In the genomic region with DNA sequence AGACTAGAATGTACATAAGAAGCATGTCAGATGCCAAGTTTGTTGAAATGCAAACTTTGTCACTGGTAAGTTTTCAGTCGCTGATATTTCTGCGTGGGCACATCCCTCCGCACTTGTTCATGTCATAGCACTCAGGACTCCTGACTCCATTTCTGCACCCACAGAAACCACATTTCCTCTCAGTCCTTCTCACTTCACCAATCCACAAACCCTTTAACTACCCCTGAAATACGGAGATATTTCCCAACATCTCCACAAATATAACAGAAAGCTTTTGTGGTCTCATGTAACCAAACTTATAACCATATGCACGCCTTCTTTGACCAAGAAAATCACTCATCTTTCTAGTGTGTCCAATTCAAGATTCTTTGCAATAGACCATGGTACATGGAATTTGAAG, we compare ENCODE assay signal across 15 cellular contexts.
A peak's percentile ranks its signal among the peaks of the same experiment; 100 is the strongest.
DNase-seq lines count a peak whose midpoint lies in the region; ATAC-seq, FAIRE-seq and TF ChIP-seq lines count a peak whose summit lies in the region.
"Had no signal": no experiment of that assay in that cellular context is flagged by ENCODE, and none has a peak within 500 bp of the region (broad histone marks: within the 10 kb centered on the region; RNA-seq: fewer than 3 reads in every experiment).

No MANE protein-coding gene starts in this region.

- DNase-seq in GM18507 (ENCODE audit: extremely low spot score, insufficient read length, low read depth) (no peak), GM23248 (no peak), fibroblast of peridontal ligament (ENCODE audit: extremely low read depth) (peak; percentile 37), esophagus squamous epithelium (lab: John Stamatoyannopoulos, UW) (no peak)
- DNase-seq in CD4-positive, alpha-beta memory T cell, result no peak
- DNase-seq: activated naive CD4-positive, alpha-beta T cell treated with anti-CD3 and anti-CD28 coated beads, Interleukin-2, amount 10 ng/mL, durations not matched to agents 7 days and 5 days; H9; left lung; NCI-H2107; ovary; stimulated activated CD4-positive, alpha-beta T cell treated with anti-CD3 and anti-CD28 coated beads, Interleukin-1b, Interleukin-23, amount 100 ng/mL, for 48 hours had no signal

- CTCF ChIA-PET in CD4-positive, alpha-beta memory T cell (lab: Charles Lee; ENCODE audit: partially characterized antibody), result no interaction called here

- peak; percentile 49 for FAIRE-seq in GM18507 (lab: Jason Lieb, UNC)

- H3K4me3 ChIP-seq in GM23248 (no peak overlapping the region), esophagus squamous epithelium (no peak overlapping the region)
- H3K4me3 ChIP-seq in CD4-positive, alpha-beta memory T cell (ENCODE audit: low read length in 2 of 2), result no peak overlapping the region
- H3K4me3 ChIP-seq: left lung, ovary had no signal

- TF ChIP-seq CTCF in esophagus squamous epithelium (IDR thresholded peaks at IDR 0.05), result no peak

- no peaks in the 10 kb centered on the region for H3K27me3 ChIP-seq in GM23248 (replicated peaks; ENCODE audit: insufficient read depth)
- no peaks in the 10 kb centered on the region for H3K27me3 ChIP-seq in esophagus squamous epithelium
- H3K27me3 ChIP-seq in CD4-positive, alpha-beta memory T cell (ENCODE audit: insufficient read depth, low read length), result no peaks in the 10 kb centered on the region
- H3K27me3 ChIP-seq: left lung, ovary had no signal

- no peaks in the 10 kb centered on the region for H3K36me3 ChIP-seq in GM23248 (ENCODE audit: low read depth)
- no peaks in the 10 kb centered on the region for H3K36me3 ChIP-seq in KOPT-K1 (ENCODE audit: insufficient read depth, low read length)
- H3K36me3 ChIP-seq in esophagus squamous epithelium, result no peaks in the 10 kb centered on the region
- no peaks in the 10 kb centered on the region for H3K36me3 ChIP-seq in CD4-positive, alpha-beta memory T cell (ENCODE audit: insufficient read depth, low read length)
- H3K36me3 ChIP-seq: left lung, ovary had no signal

- H3K27ac ChIP-seq in GM23248, result no peak overlapping the region
- H3K27ac ChIP-seq in KOPT-K1 (ENCODE audit: low read depth, low read length, poor library complexity, severe bottlenecking), result peak overlapping the region; percentile 17
- H3K27ac ChIP-seq in esophagus squamous epithelium, result no peak overlapping the region
- H3K27ac ChIP-seq in CD4-positive, alpha-beta memory T cell (ENCODE audit: low read depth, low read length), result no peak overlapping the region
- H3K27ac ChIP-seq: left lung, ovary had no signal

- no peak overlapping the region for H3K9ac ChIP-seq in GM23248

- H2AFZ ChIP-seq in GM23248, result peak overlapping the region; percentile 10; the same call in 1 of the 2 replicates

- in situ Hi-C loops in GM23248 (cut with MboI), result no loop called here

- peaks cover 8% of the 10 kb centered on the region for H3F3A ChIP-seq in GM23248 (ENCODE audit: insufficient read depth)

- no peaks in the 10 kb centered on the region for H3K79me2 ChIP-seq in GM23248 (ENCODE audit: insufficient read depth)

- ATAC-seq in HG03135 (IDR thresholded peaks at IDR 0.05; ENCODE audit: unreplicated experiment) (no peak), GM19455 (IDR thresholded peaks at IDR 0.05; ENCODE audit: unreplicated experiment) (no peak)
- ATAC-seq: left lung had no signal

- POLR2A ChIA-PET in CD4-positive, alpha-beta memory T cell (lab: Charles Lee; ENCODE audit: partially characterized antibody), result no interaction called here

- no peak for TF ChIP-seq POLR2A in esophagus squamous epithelium (IDR thresholded peaks at IDR 0.05)

- H3K4me2 ChIP-seq in GM23248 (ENCODE audit: unreplicated experiment), result no peak overlapping the region

- no peaks in the 10 kb centered on the region for H3K36me3 Mint-ChIP-seq in CD4-positive, alpha-beta memory T cell
- H3K36me3 Mint-ChIP-seq: activated naive CD4-positive, alpha-beta T cell treated with anti-CD3 and anti-CD28 coated beads, Interleukin-2, amount 10 ng/mL, durations not matched to agents 7 days and 5 days had no signal

- H3K4me1 Mint-ChIP-seq in CD4-positive, alpha-beta memory T cell, result peaks cover 0 to 5% (median 0%) of the 10 kb centered on the region in 4 donors
- H3K4me1 Mint-ChIP-seq: H9 had no signal

- H3K27ac Mint-ChIP-seq in CD4-positive, alpha-beta memory T cell, result no peak overlapping the region
- H3K27ac Mint-ChIP-seq: activated naive CD4-positive, alpha-beta T cell treated with anti-CD3 and anti-CD28 coated beads, Interleukin-2, amount 10 ng/mL, durations not matched to agents 7 days and 5 days; dendritic cell treated with granulocyte-macrophage colony-stimulating factor and Interleukin-4, amounts not matched to agents 40 ng/mL and 50 ng/mL, for 4 days; H9 had no signal

- H3K27me3 Mint-ChIP-seq in CD4-positive, alpha-beta memory T cell, result peaks cover 0 to 1% of the 10 kb centered on the region in 2 donors
- H3K27me3 Mint-ChIP-seq: activated naive CD4-positive, alpha-beta T cell treated with anti-CD3 and anti-CD28 coated beads, Interleukin-2, amount 10 ng/mL, durations not matched to agents 7 days and 5 days had no signal

- H3K9me3 ChIP-seq in GM23248 (ENCODE audit: low read depth) (no peaks in the 10 kb centered on the region), KOPT-K1 (ENCODE audit: insufficient read depth, low read length, poor library complexity, severe bottlenecking) (peaks cover 4% of the 10 kb centered on the region), esophagus squamous epithelium (no peaks in the 10 kb centered on the region)
- no peaks in the 10 kb centered on the region for H3K9me3 ChIP-seq in CD4-positive, alpha-beta memory T cell (ENCODE audit: control insufficient read depth in 1 of 2, low read length in 2 of 2)
- H3K9me3 ChIP-seq: left lung, ovary had no signal

- H3K9me3 Mint-ChIP-seq in CD4-positive, alpha-beta memory T cell, result no peaks in the 10 kb centered on the region
- H3K9me3 Mint-ChIP-seq: activated naive CD4-positive, alpha-beta T cell treated with anti-CD3 and anti-CD28 coated beads, Interleukin-2, amount 10 ng/mL, durations not matched to agents 7 days and 5 days; dendritic cell treated with granulocyte-macrophage colony-stimulating factor and Interleukin-4, amounts not matched to agents 40 ng/mL and 50 ng/mL, for 4 days; H9 had no signal

- no peaks in the 10 kb centered on the region for H4K20me1 ChIP-seq in GM23248 (ENCODE audit: insufficient read depth)

- peaks cover 4% of the 10 kb centered on the region for H3K4me1 ChIP-seq in GM23248 (ENCODE audit: insufficient read depth)
- H3K4me1 ChIP-seq in esophagus squamous epithelium, result no peaks in the 10 kb centered on the region
- no peaks in the 10 kb centered on the region for H3K4me1 ChIP-seq in CD4-positive, alpha-beta memory T cell (ENCODE audit: insufficient read depth, low read length)
- H3K4me1 ChIP-seq: left lung had no signal

- no peak overlapping the region for H3K4me3 Mint-ChIP-seq in CD4-positive, alpha-beta memory T cell
- H3K4me3 Mint-ChIP-seq: activated naive CD4-positive, alpha-beta T cell treated with anti-CD3 and anti-CD28 coated beads, Interleukin-2, amount 10 ng/mL, durations not matched to agents 7 days and 5 days; dendritic cell treated with granulocyte-macrophage colony-stimulating factor and Interleukin-4, amounts not matched to agents 40 ng/mL and 50 ng/mL, for 4 days; H9 had no signal

- WGBS in GM23248 (ENCODE audit: low coverage in 1 of 2, low lambda C conversion rate in 2 of 2, missing lambda C conversion rate in 2 of 2), 2 experiments, result 76 to 80% methylated on average over 5 of the region's 5 CpGs
- 57 to 71% methylated on average over 5 of the region's 5 CpGs for WGBS in esophagus squamous epithelium, 2 donors

- H3K9me2 ChIP-seq in GM23248 (ENCODE audit: insufficient read depth), result no peaks in the 10 kb centered on the region

- intact Hi-C loops in esophagus squamous epithelium (cut with DNase I), result no loop called here
- intact Hi-C loops in CD4-positive, alpha-beta memory T cell (cut with micrococcal nuclease), result no loop called here
